In the genomic region with DNA sequence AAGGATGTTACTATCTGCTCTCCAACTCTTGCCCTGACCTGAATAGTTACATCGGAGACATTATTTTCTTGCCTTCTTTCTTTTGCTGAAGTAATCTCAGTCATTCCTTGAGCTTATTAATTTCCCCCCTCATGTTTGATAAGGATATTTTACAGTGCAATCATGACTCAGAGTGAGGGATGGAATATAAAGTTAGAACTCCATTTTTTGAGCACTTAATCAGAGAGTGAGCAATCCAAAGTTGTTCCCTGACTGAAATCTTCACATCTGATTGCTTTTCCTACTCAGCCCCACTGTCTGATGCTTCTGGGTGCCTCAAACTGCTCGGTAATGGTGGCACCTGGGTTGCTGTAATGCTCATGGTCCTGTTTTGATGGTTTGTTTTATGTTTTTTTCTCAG, we compare ENCODE assay signal across 27 cellular contexts.
"Had no signal": no experiment of that assay in that cellular context is flagged by ENCODE, and none has a peak within 500 bp of the region (broad histone marks: within the 10 kb centered on the region; RNA-seq: fewer than 3 reads in every experiment).

No MANE protein-coding gene starts in this region.

- H3K27me3 Mint-ChIP-seq: dendritic cell treated with granulocyte-macrophage colony-stimulating factor and Interleukin-4, amounts not matched to agents 40 ng/mL and 50 ng/mL, for 4 days had no signal

- H3K27me3 ChIP-seq: colonic mucosa, esophagus muscularis mucosa, esophagus squamous epithelium, foreskin keratinocyte, gastrocnemius medialis, heart left ventricle had no signal

- ATAC-seq: effector memory CD8-positive, alpha-beta T cell; esophagus mucosa; foreskin keratinocyte; gastrocnemius medialis; gastroesophageal sphincter; heart left ventricle; heart right ventricle had no signal

- H3K27ac ChIP-seq: colonic mucosa, coronary artery, dorsolateral prefrontal cortex, epithelial cell of prostate, esophagus muscularis mucosa, esophagus squamous epithelium, foreskin keratinocyte, gastrocnemius medialis, gastroesophageal sphincter, heart left ventricle, heart right ventricle had no signal

- DNase-seq: colonic mucosa; cortex of kidney; dermis blood vessel endothelial cell; dorsolateral prefrontal cortex; effector CD4-positive, alpha-beta T cell; effector CD8-positive, alpha-beta T cell; effector memory CD4-positive, alpha-beta T cell; effector memory CD8-positive, alpha-beta T cell; endodermal cell; erythroblast; esophagus squamous epithelium; foreskin fibroblast; foreskin keratinocyte; foreskin melanocyte; gastrocnemius medialis; head of caudate nucleus; heart left ventricle; heart right ventricle had no signal

- H3K9me3 ChIP-seq: colonic mucosa, esophagus muscularis mucosa, esophagus squamous epithelium, gastrocnemius medialis, gastroesophageal sphincter, heart left ventricle, heart right ventricle had no signal

- FAIRE-seq: colon, endometrium, endothelial cell of umbilical vein had no signal

- H3K36me3 ChIP-seq: colonic mucosa, esophagus muscularis mucosa, esophagus squamous epithelium, gastrocnemius medialis, gastroesophageal sphincter, heart left ventricle, heart right ventricle had no signal

- H3K27ac Mint-ChIP-seq: dendritic cell treated with granulocyte-macrophage colony-stimulating factor and Interleukin-4, amounts not matched to agents 40 ng/mL and 50 ng/mL, for 4 days; effector memory CD8-positive, alpha-beta T cell; endodermal cell had no signal

- H3K4me3 Mint-ChIP-seq: dendritic cell treated with granulocyte-macrophage colony-stimulating factor and Interleukin-4, amounts not matched to agents 40 ng/mL and 50 ng/mL, for 4 days; effector memory CD8-positive, alpha-beta T cell; endodermal cell had no signal

- H3K4me3 ChIP-seq: colonic mucosa, coronary artery, dorsolateral prefrontal cortex, esophagus muscularis mucosa, esophagus squamous epithelium, gastrocnemius medialis, gastroesophageal sphincter, heart left ventricle, heart right ventricle had no signal
